ENCODE assay signal across 8 cellular contexts in the genomic region with DNA sequence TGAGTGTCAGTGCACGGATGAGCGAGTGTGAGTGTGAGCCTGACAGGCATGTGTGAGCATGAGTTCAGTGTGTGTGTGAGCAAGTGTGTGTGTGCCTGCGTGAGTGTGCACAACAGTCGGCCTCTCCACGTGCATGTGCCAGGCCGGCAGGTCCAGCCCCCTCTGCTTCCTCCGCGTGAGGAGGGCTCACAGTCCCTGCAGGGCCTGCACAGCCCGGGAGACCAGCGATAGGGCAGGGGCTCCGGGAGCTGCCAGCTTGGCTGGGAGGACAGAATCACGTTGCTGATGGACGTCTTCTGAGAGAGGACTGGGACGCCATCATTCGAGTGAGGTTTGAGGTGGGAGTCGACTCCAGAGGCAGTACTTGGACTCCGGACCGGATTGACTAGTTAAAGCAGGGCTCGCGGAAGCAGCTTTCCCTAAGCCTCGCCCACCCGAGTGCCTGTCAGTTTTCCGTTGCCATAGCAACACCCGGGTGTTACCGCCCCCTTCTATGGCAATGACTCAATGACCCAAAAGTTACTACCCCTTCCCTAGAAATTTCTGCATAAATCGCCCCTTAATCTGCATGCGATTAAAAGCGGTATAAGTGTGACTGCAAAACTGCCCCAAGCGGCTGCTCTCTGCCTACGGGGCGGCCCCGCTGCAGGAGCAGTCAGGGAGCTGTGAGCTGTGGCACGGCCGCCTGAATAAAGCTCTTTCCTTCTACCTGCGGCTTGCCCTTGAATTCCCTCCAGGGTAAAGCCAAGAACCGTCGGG. TPM values are rescaled to one million over a fixed set of nuclear protein-coding genes. Genes with fewer than 3 reads are reported as not detected.
DNase-seq lines count a peak whose midpoint lies in the region; ATAC-seq and TF ChIP-seq lines count a peak whose summit lies in the region.

No MANE protein-coding gene starts in this region.

- H3K9me3 ChIP-seq in HUES6 (ENCODE audit: control insufficient read depth, insufficient read depth, low read depth, low read length): no peaks in the 10 kb centered on the region

- H3K27ac ChIP-seq in HUES6 (ENCODE audit: low read depth, low read length): no peak overlapping the region

- DNase-seq in AG09309 (ENCODE audit: low read depth) (peak; percentile 13), lung microvascular endothelial cell (ENCODE audit: low read depth in 2 of 2) (peak; percentile 63 to 78), A172 (ENCODE audit: low spot score) (no peak)
- DNase-seq in activated CD4-positive, alpha-beta T cell treated with anti-CD3 and anti-CD28 coated beads, Interleukin-2, amount 50 U/mL, for 48 hours: peak; percentile 77 to 86
- DNase-seq in effector CD8-positive, alpha-beta T cell (lab: John Stamatoyannopoulos, UW): peak; percentile 28
- DNase-seq in stimulated activated CD4-positive, alpha-beta T cell treated with anti-CD3 and anti-CD28 coated beads, TNF-alpha, amount 100 ng/mL, for 1 hour (ENCODE audit: low read depth in 3 of 3, low spot score in 1 of 3): peak in 2 of 3 donors; percentile 15 to 48

- ATAC-seq in GM19324 (IDR thresholded peaks at IDR 0.05; ENCODE audit: low FRiP score, unreplicated experiment): peak; percentile 74

- H3K27me3 ChIP-seq in HUES6 (ENCODE audit: control insufficient read depth, insufficient read depth, low read length): peaks cover 14% of the 10 kb centered on the region; the same call in 1 of the 2 replicates

- H3K4me1 ChIP-seq in HUES6 (ENCODE audit: control insufficient read depth, insufficient read depth, low read length): peaks cover 7% of the 10 kb centered on the region

- TF ChIP-seq CTCF in AG09309 (IDR thresholded peaks at IDR 0.05; ENCODE audit: control insufficient read depth, insufficient read depth, low read depth, low read length, missing control alignments): no peak

- peak overlapping the region; percentile 56 for H3K4me3 ChIP-seq in AG09309 (ENCODE audit: control insufficient read depth, low read depth, low read length)
- H3K4me3 ChIP-seq in HUES6 (ENCODE audit: low read depth, low read length): peak overlapping the region; percentile 51

- H3K9ac ChIP-seq in HUES6 (ENCODE audit: low read length): no peak overlapping the region

- H3K36me3 ChIP-seq in HUES6 (ENCODE audit: control insufficient read depth, insufficient read depth, low read length): no peaks in the 10 kb centered on the region

RNA-seq across cellular contexts. Expression of a gene that starts 19.7 kb away (rescaled TPM):
- total RNA-seq in lung microvascular endothelial cell: 0.20 and 0.44 TPM in 2 replicates
- 1.4 and 4.3 TPM in 2 replicates for total RNA-seq in A172 (2014; rRNA removed; shearing (Covaris generic))
